10 cellular contexts compared by ENCODE assay signal in genomic region chr21:44846201-44846484, GRCh38. TPM values are rescaled to one million over a fixed set of nuclear protein-coding genes. Genes with fewer than 3 reads are reported as not detected.
DNase-seq lines count a peak whose midpoint lies in the region; ATAC-seq, FAIRE-seq and TF ChIP-seq lines count a peak whose summit lies in the region.
"Had no signal": no experiment of that assay in that cellular context is flagged by ENCODE, and none has a peak within 500 bp of the region (broad histone marks: within the 10 kb centered on the region; RNA-seq: fewer than 3 reads in every experiment).

No MANE protein-coding gene starts in this region.

- 14 to 31% methylated on average over 1 of the region's 1 CpG for WGBS in tibial nerve, 2 donors

- H3K4me1 ChIP-seq in left lung (peaks cover 5 to 37% of the 10 kb centered on the region in 2 donors), tibial nerve (peaks cover 0 to 21% (median 17%) of the 10 kb centered on the region in 4 donors)

- peak overlapping the region; percentile 68 for H3K4me3 Mint-ChIP-seq in activated naive CD4-positive, alpha-beta T cell treated with anti-CD3 and anti-CD28 coated beads for 36 hours
- H3K4me3 Mint-ChIP-seq in activated naive CD8-positive, alpha-beta T cell treated with anti-CD3 and anti-CD28 coated beads, Interleukin-2, amount 10 ng/mL, durations not matched to agents 7 days and 5 days, result peak overlapping the region; percentile 59

- H3K9me3 Mint-ChIP-seq in activated naive CD4-positive, alpha-beta T cell treated with anti-CD3 and anti-CD28 coated beads for 36 hours, result no peaks in the 10 kb centered on the region
- H3K9me3 Mint-ChIP-seq in activated naive CD8-positive, alpha-beta T cell treated with anti-CD3 and anti-CD28 coated beads, Interleukin-2, amount 10 ng/mL, durations not matched to agents 7 days and 5 days, result no peaks in the 10 kb centered on the region

- peak in 1 of 2 donors; percentile 21 for TF ChIP-seq EP300 in tibial nerve (IDR thresholded peaks at IDR 0.05)

- no peak for ATAC-seq in activated naive CD8-positive, alpha-beta T cell treated with anti-CD3 and anti-CD28 coated beads, Interleukin-2, amount 10 ng/mL, durations not matched to agents 7 days and 5 days (ENCODE audit: low read depth)
- no peak for ATAC-seq in left lung
- ATAC-seq in HG03280 (IDR thresholded peaks at IDR 0.05; ENCODE audit: unreplicated experiment), result no peak

- H3K36me3 ChIP-seq in left lung (peaks cover 0 to 35% of the 10 kb centered on the region in 2 donors), tibial nerve (peaks cover 3 to 28% (median 7%) of the 10 kb centered on the region in 3 donors)

- H3K4me3 ChIP-seq in left lung (peak overlapping the region; percentile 10 to 31), tibial nerve (peak overlapping the region; percentile 20 to 45 (median 34))
- H3K4me3 ChIP-seq: mucosa of descending colon had no signal

- peak overlapping the region in 1 of 2 donors; percentile 62 for H3K27ac ChIP-seq in left lung
- peak overlapping the region in 2 of 4 donors; percentile 18 to 46 for H3K27ac ChIP-seq in tibial nerve

- DNase-seq in activated naive CD4-positive, alpha-beta T cell treated with anti-CD3 and anti-CD28 coated beads for 36 hours, result no peak
- no peak for DNase-seq in activated naive CD4-positive, alpha-beta T cell (lab: John Stamatoyannopoulos, UW)
- no peak for DNase-seq in activated naive CD8-positive, alpha-beta T cell treated with anti-CD3 and anti-CD28 coated beads, Interleukin-2, amount 10 ng/mL, durations not matched to agents 7 days and 5 days
- DNase-seq in left lung (no peak), tibial nerve (ENCODE audit: low spot score in 2 of 2) (no peak), NCI-H1436 (lab: John Stamatoyannopoulos, UW) (no peak), urothelium cell line (ENCODE audit: low spot score) (no peak)
- DNase-seq: NCI-H510A treated with DMSO at 0.1 percent for 48 hours had no signal

- H3K27ac Mint-ChIP-seq in activated naive CD4-positive, alpha-beta T cell treated with anti-CD3 and anti-CD28 coated beads for 36 hours, result peak overlapping the region; percentile 56
- H3K27ac Mint-ChIP-seq in activated naive CD8-positive, alpha-beta T cell treated with anti-CD3 and anti-CD28 coated beads, Interleukin-2, amount 10 ng/mL, durations not matched to agents 7 days and 5 days, result no peak overlapping the region

- H3K36me3 Mint-ChIP-seq in activated naive CD4-positive, alpha-beta T cell treated with anti-CD3 and anti-CD28 coated beads for 36 hours (ENCODE audit: low read depth), result peaks cover 12% of the 10 kb centered on the region
- H3K36me3 Mint-ChIP-seq in activated naive CD8-positive, alpha-beta T cell treated with anti-CD3 and anti-CD28 coated beads, Interleukin-2, amount 10 ng/mL, durations not matched to agents 7 days and 5 days, result peaks cover 6% of the 10 kb centered on the region

- H3K9me3 ChIP-seq in left lung, result no peaks in the 10 kb centered on the region
- H3K9me3 ChIP-seq in tibial nerve, result no peaks in the 10 kb centered on the region
- H3K9me3 ChIP-seq: mucosa of descending colon had no signal

- peaks cover 16% of the 10 kb centered on the region for H3K4me1 Mint-ChIP-seq in activated naive CD4-positive, alpha-beta T cell treated with anti-CD3 and anti-CD28 coated beads for 36 hours (ENCODE audit: low read depth)
- H3K4me1 Mint-ChIP-seq in activated naive CD8-positive, alpha-beta T cell treated with anti-CD3 and anti-CD28 coated beads, Interleukin-2, amount 10 ng/mL, durations not matched to agents 7 days and 5 days, result peaks cover 5% of the 10 kb centered on the region

- TF ChIP-seq CTCF in left lung (IDR thresholded peaks at IDR 0.05), result no peak
- no peak for TF ChIP-seq CTCF in tibial nerve (IDR thresholded peaks at IDR 0.05)

- no peak for FAIRE-seq in urothelium cell line (lab: Jason Lieb, UNC)

- intact Hi-C loops in activated naive CD4-positive, alpha-beta T cell treated with anti-CD3 and anti-CD28 coated beads for 36 hours (cut with micrococcal nuclease), result loop anchor here (1.0 to 2.0 kb wide), 4 partner anchors 22 to 47 kb away; no protein-coding TSS in a partner anchor
- intact Hi-C loops in left lung (cut with DNase I), result no loop called here

- POLR2A ChIA-PET in activated naive CD8-positive, alpha-beta T cell treated with anti-CD3 and anti-CD28 coated beads, Interleukin-2, amount 10 ng/mL, durations not matched to agents 7 days and 5 days (lab: Charles Lee), result no interaction called here

- no peak for TF ChIP-seq POLR2A in tibial nerve (IDR thresholded peaks at IDR 0.05)

- CTCF ChIA-PET in activated naive CD4-positive, alpha-beta T cell treated with anti-CD3 and anti-CD28 coated beads for 36 hours (lab: Charles Lee), result interaction anchor here (0.6 to 1.6 kb wide), 7 partner anchors 12 to 336 kb away, joined by 3 to 6 read pairs (median 3); partner anchors contain the start of gene PTTG1IP

- H3K27me3 ChIP-seq in left lung (peaks cover 0 to 13% of the 10 kb centered on the region in 2 donors), tibial nerve (peaks cover 0 to 13% of the 10 kb centered on the region in 2 donors)

- no peaks in the 10 kb centered on the region for H3K27me3 Mint-ChIP-seq in activated naive CD4-positive, alpha-beta T cell treated with anti-CD3 and anti-CD28 coated beads for 36 hours (ENCODE audit: low read depth)
- H3K27me3 Mint-ChIP-seq in activated naive CD8-positive, alpha-beta T cell treated with anti-CD3 and anti-CD28 coated beads, Interleukin-2, amount 10 ng/mL, durations not matched to agents 7 days and 5 days, result peaks cover 2% of the 10 kb centered on the region

RNA-seq across cellular contexts. Expression of gene PTTG1IP, which starts 27.3 kb away (rescaled TPM):
- 10 to 100 TPM; 37.6 to 38.5 TPM for total RNA-seq in activated naive CD4-positive, alpha-beta T cell treated with anti-CD3 and anti-CD28 coated beads for 36 hours
- total RNA-seq in activated naive CD8-positive, alpha-beta T cell treated with anti-CD3 and anti-CD28 coated beads, Interleukin-2, amount 10 ng/mL, durations not matched to agents 7 days and 5 days, result 10 to 100 TPM; 66.1 to 73.2 TPM
- 100 to 1,000 TPM; 247 to 263 TPM for total RNA-seq in left lung
- total RNA-seq in tibial nerve, result 100 to 1,000 TPM; 175 to 328 (median 234) TPM

RNA-seq across cellular contexts. Expression of gene SUMO3, which starts 28.3 kb away (rescaled TPM):
- 10 to 100 TPM; 87.1 to 94.7 TPM for total RNA-seq in activated naive CD4-positive, alpha-beta T cell treated with anti-CD3 and anti-CD28 coated beads for 36 hours
- total RNA-seq in activated naive CD8-positive, alpha-beta T cell treated with anti-CD3 and anti-CD28 coated beads, Interleukin-2, amount 10 ng/mL, durations not matched to agents 7 days and 5 days, result 10 to 100 TPM; 81.5 to 82.6 TPM
- total RNA-seq in left lung, result 10 to 100 TPM; 92.4 to 99.3 TPM
- total RNA-seq in tibial nerve, result 10 to 100 TPM; 59.9 to 70.8 (median 62.1) TPM

RNA-seq across cellular contexts. Expression of gene UBE2G2, which starts 44.5 kb away (rescaled TPM):
- total RNA-seq in activated naive CD4-positive, alpha-beta T cell treated with anti-CD3 and anti-CD28 coated beads for 36 hours, result 10 to 100 TPM; 94.0 to 95.2 TPM
- total RNA-seq in activated naive CD8-positive, alpha-beta T cell treated with anti-CD3 and anti-CD28 coated beads, Interleukin-2, amount 10 ng/mL, durations not matched to agents 7 days and 5 days, result 100 to 1,000 TPM; 111 TPM
- total RNA-seq in left lung, result 10 to 100 TPM; 75.0 to 90.9 TPM
- 100 to 1,000 TPM in 2 of 4 donors, 10 to 100 TPM in 2; 89.4 to 165 (median 99.3) TPM for total RNA-seq in tibial nerve
